29 cellular contexts compared by ENCODE assay signal in genomic region chr17:34110315-34110714, GRCh38.
DNase-seq lines count a peak whose midpoint lies in the region; ATAC-seq and TF ChIP-seq lines count a peak whose summit lies in the region.
"Had no signal": no experiment of that assay in that cellular context is flagged by ENCODE, and none has a peak within 500 bp of the region (broad histone marks: within the 10 kb centered on the region; RNA-seq: fewer than 3 reads in every experiment).

No MANE protein-coding gene starts in this region.

- H3F3A ChIP-seq in SK-N-SH (replicated peaks; ENCODE audit: insufficient read depth) = no peaks in the 10 kb centered on the region

- H3K27ac ChIP-seq in SK-N-SH (ENCODE audit: low read depth in 2 of 2, low read length in 1 of 2) = no peak overlapping the region
- H3K27ac ChIP-seq: BLaER1, cardiac muscle cell, hepatocyte, KMS-11, RWPE1 had no signal

- H3K4me2 ChIP-seq in SK-N-SH = no peak overlapping the region
- H3K4me2 ChIP-seq: BLaER1, hepatocyte, KMS-11 had no signal

- TF ChIP-seq CTCF in SK-N-SH (IDR thresholded peaks at IDR 0.05) = no peak
- no peak for TF ChIP-seq CTCF in GM10248 (IDR thresholded peaks at IDR 0.05; ENCODE audit: control extremely low read depth, extremely low read depth, low read depth, missing control alignments)

- no peak overlapping the region for H2AFZ ChIP-seq in SK-N-SH (ENCODE audit: low read depth)
- H2AFZ ChIP-seq: hepatocyte had no signal

- no peaks in the 10 kb centered on the region for H3K9me2 ChIP-seq in SK-N-SH

- no peaks in the 10 kb centered on the region for H3K79me2 ChIP-seq in SK-N-SH (ENCODE audit: insufficient read depth)
- H3K79me2 ChIP-seq: hepatocyte had no signal

- peak; percentile 54 for DNase-seq in SK-N-SH
- DNase-seq in NCI-H82 treated with DMSO at 0.1 percent for 48 hours (lab: John Stamatoyannopoulos, UW; ENCODE audit: unreplicated experiment) = peak; percentile 99
- peak; percentile 28 for DNase-seq in iPS-NIHi7 (ENCODE audit: extremely low spot score)
- peak; percentile 79 for DNase-seq in retina
- no peak for DNase-seq in NCI-H1436 (lab: John Stamatoyannopoulos, UW)
- DNase-seq in GM10248 (ENCODE audit: extremely low spot score) = no peak
- DNase-seq in NCI-H1417 treated with DMSO at 0.1 percent for 48 hours (lab: John Stamatoyannopoulos, UW) = no peak
- DNase-seq: activated CD8-positive, alpha-beta T cell treated with anti-CD3 and anti-CD28 coated beads, Interleukin-2, amount 10 ng/mL, durations not matched to agents 7 days and 5 days; activated effector memory CD4-positive, alpha-beta T cell treated with Interleukin-2 at 50 U/mL for 16 hours; activated naive CD8-positive, alpha-beta T cell treated with anti-CD3 and anti-CD28 coated beads for 36 hours; activated T-cell treated with anti-CD3 and anti-CD28 coated beads for 4 hours; aorta; DMS79 treated with DMSO at 0.1 percent for 48 hours; immature natural killer cell; left ventricle myocardium superior; NCI-H1436 treated with DMSO at 0.1 percent for 48 hours; NCI-H2107; NCI-H526 treated with DMSO at 0.1 percent for 48 hours; right cardiac atrium; stimulated activated CD4-positive, alpha-beta T cell treated with anti-CD3 and anti-CD28 coated beads, Interleukin-12 subunit alpha, Interleukin-12 subunit beta, amount 100 ng/mL, for 4 hours; stimulated activated CD4-positive, alpha-beta T cell treated with anti-CD3 and anti-CD28 coated beads, Interleukin-4, amount 100 ng/mL, for 24 hours had no signal

- H3K9ac ChIP-seq in SK-N-SH = no peak overlapping the region
- H3K9ac ChIP-seq: BLaER1, KMS-11 had no signal

- no peak for TF ChIP-seq RAD21 in SK-N-SH (IDR thresholded peaks at IDR 0.05; ENCODE audit: low read length)

- no peak overlapping the region for H3K4me3 ChIP-seq in SK-N-SH (ENCODE audit: low read depth in 2 of 2, low read length in 1 of 2)
- H3K4me3 ChIP-seq: BLaER1, cardiac muscle cell, hepatocyte had no signal

- H4K20me1 ChIP-seq in SK-N-SH (ENCODE audit: insufficient read depth) = no peaks in the 10 kb centered on the region
- H4K20me1 ChIP-seq: BLaER1 had no signal

- no peaks in the 10 kb centered on the region for H3K27me3 ChIP-seq in SK-N-SH (ENCODE audit: insufficient read depth)
- H3K27me3 ChIP-seq: BLaER1, cardiac muscle cell had no signal

- no peak for ATAC-seq in SK-N-SH treated with all-trans-retinoic acid at 6 μM for 48 hours
- ATAC-seq: activated CD8-positive, alpha-beta T cell treated with anti-CD3 and anti-CD28 coated beads, Interleukin-2, amount 10 ng/mL, durations not matched to agents 7 days and 5 days; left ventricle myocardium superior; natural killer cell treated with Interleukin-12 subunit alpha and Interleukin-12 subunit beta and Interleukin-15 and Interleukin-18, amount 100 ng/mL, for 72 hours; right cardiac atrium; stimulated activated effector memory CD8-positive, alpha-beta T cell treated with anti-CD3 and anti-CD28 coated beads, Interleukin-12 subunit alpha, Interleukin-12 subunit beta, amount 100 ng/mL, for 72 hours had no signal

- no peaks in the 10 kb centered on the region for H3K36me3 ChIP-seq in SK-N-SH (replicated peaks in 1 of 2; ENCODE audit: control insufficient read depth in 1 of 2, insufficient read depth in 2 of 2, low read length in 1 of 2)
- H3K36me3 ChIP-seq: BLaER1, cardiac muscle cell had no signal

- H3K4me1 ChIP-seq in SK-N-SH (ENCODE audit: control insufficient read depth in 1 of 2, insufficient read depth in 2 of 2, low read depth in 1 of 2, low read length in 1 of 2) = peaks cover 0 to 4% of the 10 kb centered on the region in 2 experiments; a peak in 1 of 4 replicates
- H3K4me1 ChIP-seq: BLaER1 had no signal

- POLR2A ChIA-PET in SK-N-SH (lab: Yijun Ruan, JAX) (no interaction called here), GM10248 (lab: Yijun Ruan, JAX) (no interaction called here)

- CTCF ChIA-PET in SK-N-SH (lab: Yijun Ruan, JAX) = no interaction called here
- CTCF ChIA-PET in GM10248 (lab: Yijun Ruan, JAX) = no interaction called here

- WGBS in SK-N-SH (ENCODE audit: low lambda C conversion rate) = 14% methylated on average over 6 of the region's 6 CpGs

- no peaks in the 10 kb centered on the region for H3K9me3 ChIP-seq in SK-N-SH
- H3K9me3 ChIP-seq: BLaER1 had no signal

- no peak for TF ChIP-seq EP300 in SK-N-SH (IDR thresholded peaks at IDR 0.05; ENCODE audit: borderline replicate concordance in 1 of 2, low read depth in 1 of 2, low read length in 1 of 2)

TF ChIP-seq in SK-N-SH, 30 proteins besides CTCF, POLR2A, EP300 and RAD21:
- no peak for TF ChIP-seq REST (IDR thresholded peaks at IDR 0.05; ENCODE audit: low read depth, low read length)
- 0 out of 2 replicates have a peak, but pooled peaks have one; percentile 28 for TF ChIP-seq FOXJ3 (CRISPR knock-in tag; IDR thresholded peaks at IDR 0.05)

TF ChIP-seq in SK-N-SH treated with all-trans-retinoic acid at 6 μM for 48 hours, 23 proteins besides CTCF, POLR2A, EP300 and RAD21:
- TF ChIP-seq OSR1 (CRISPR knock-in tag; IDR thresholded peaks at IDR 0.05) (no peak), BACH2 (CRISPR knock-in tag; IDR thresholded peaks at IDR 0.05; ENCODE audit: borderline replicate concordance) (no peak), ZFP3 (CRISPR knock-in tag; IDR thresholded peaks at IDR 0.05) (no peak), TOX (CRISPR knock-in tag; IDR thresholded peaks at IDR 0.05; ENCODE audit: borderline replicate concordance) (no peak), ARNTL (CRISPR knock-in tag; IDR thresholded peaks at IDR 0.05; ENCODE audit: borderline replicate concordance, low read depth) (no peak), RARB (CRISPR knock-in tag; IDR thresholded peaks at IDR 0.05) (no peak), ISL1 (CRISPR knock-in tag; IDR thresholded peaks at IDR 0.05) (no peak), ZNF8 (CRISPR knock-in tag; IDR thresholded peaks at IDR 0.05) (no peak), GLIS3 (CRISPR knock-in tag; IDR thresholded peaks at IDR 0.05) (no peak), CSRNP3 (CRISPR knock-in tag; IDR thresholded peaks at IDR 0.05) (no peak), TCF4 (CRISPR knock-in tag; IDR thresholded peaks at IDR 0.05; ENCODE audit: borderline replicate concordance) (no peak), ZNF565 (CRISPR knock-in tag; conservative IDR thresholded peaks at IDR 0.05; ENCODE audit: low read depth) (no peak), SNAI2 (CRISPR knock-in tag; IDR thresholded peaks at IDR 0.05) (no peak), ZC3H10 (CRISPR knock-in tag; IDR thresholded peaks at IDR 0.05) (no peak), PPARA (CRISPR knock-in tag; IDR thresholded peaks at IDR 0.05; ENCODE audit: borderline replicate concordance) (no peak)

Comparison
In these comparisons a context has a peak if more than half of its experiments do, and no peak if none do; other contexts are left out.
1. DNase-seq: peak in SK-N-SH (single experiment), NCI-H82 treated with DMSO at 0.1 percent for 48 hours (single experiment), iPS-NIHi7 (single experiment) and retina (single experiment); none in NCI-H1436 (single experiment), GM10248 (single experiment) and NCI-H1417 treated with DMSO at 0.1 percent for 48 hours (single experiment).